Comparison of ENCODE assay signal across 1 cellular context in genomic region chr11:695606-696381, GRCh38.
A peak's percentile ranks its signal among the peaks of the same experiment; 100 is the strongest.
TF ChIP-seq lines count a peak whose summit lies in the region.

Gene TMEM80, plus strand, starts transcription at chr11:695816. Its CDS starts 12 bp downstream, at chr11:695828.

TF ChIP-seq in HepG2, 621 proteins besides CTCF, POLR2A, EP300 and RAD21 (continued from another document and continues in another):
- TF ChIP-seq ZGPAT (CRISPR knock-in tag; IDR thresholded peaks at IDR 0.05) (peak; percentile 71; the same call in 1 of the 2 replicates), NFE2 (CRISPR knock-in tag; IDR thresholded peaks at IDR 0.05) (no peak), KAT8 (CRISPR knock-in tag; IDR thresholded peaks at IDR 0.05) (peak; percentile 29; the same call in 1 of the 2 replicates), BORCS8-MEF2B (CRISPR knock-in tag; IDR thresholded peaks at IDR 0.05) (peak; percentile 77), ZNF354B (CRISPR knock-in tag; IDR thresholded peaks at IDR 0.05) (no peak), CSRNP1 (CRISPR knock-in tag; IDR thresholded peaks at IDR 0.05) (peak; percentile 29; the same call in 1 of the 2 replicates), ZNF274 (CRISPR knock-in tag; IDR thresholded peaks at IDR 0.05) (peak; percentile 23; the same call in 1 of the 2 replicates), ZNF841 (CRISPR knock-in tag; IDR thresholded peaks at IDR 0.05; ENCODE audit: borderline replicate concordance) (no peak), SAFB2 (CRISPR knock-in tag; IDR thresholded peaks at IDR 0.05; ENCODE audit: borderline replicate concordance, low read depth) (no peak; the same call in 1 of the 2 replicates), ZBTB42 (CRISPR knock-in tag; IDR thresholded peaks at IDR 0.05) (0 out of 2 replicates have a peak, but pooled peaks have one; percentile 35), ZNF552 (CRISPR knock-in tag; IDR thresholded peaks at IDR 0.05; ENCODE audit: borderline replicate concordance) (0 out of 2 replicates have a peak, but pooled peaks have one; percentile 57), ONECUT2 (CRISPR knock-in tag; IDR thresholded peaks at IDR 0.05) (no peak), ZSCAN22 (CRISPR knock-in tag; IDR thresholded peaks at IDR 0.05) (no peak), FOSL1 (CRISPR knock-in tag; IDR thresholded peaks at IDR 0.05; ENCODE audit: borderline replicate concordance) (peak; percentile 5; the same call in 1 of the 2 replicates), BRD4 (CRISPR knock-in tag; IDR thresholded peaks at IDR 0.05) (no peak; the same call in 1 of the 2 replicates), NFIC (IDR thresholded peaks at IDR 0.05; ENCODE audit: low read length) (no peak), ZNF574 (CRISPR knock-in tag; IDR thresholded peaks at IDR 0.05) (peak; percentile 95), HMGXB4 (CRISPR knock-in tag; IDR thresholded peaks at IDR 0.05; ENCODE audit: borderline replicate concordance in 1 of 2, low read depth in 1 of 2) (no peak; a peak in 3 of 4 replicates), MAF1 (CRISPR knock-in tag; IDR thresholded peaks at IDR 0.05; ENCODE audit: borderline replicate concordance) (no peak), TMF1 (CRISPR knock-in tag; IDR thresholded peaks at IDR 0.05; ENCODE audit: low read depth) (peak; percentile 64; the same call in 1 of the 2 replicates), ZNF614 (CRISPR knock-in tag; IDR thresholded peaks at IDR 0.05; ENCODE audit: borderline replicate concordance) (peak; percentile 26; the same call in 1 of the 2 replicates), NFATC3 (CRISPR knock-in tag; IDR thresholded peaks at IDR 0.05) (no peak), ZNF205 (CRISPR knock-in tag; IDR thresholded peaks at IDR 0.05) (no peak), YY1 (IDR thresholded peaks at IDR 0.05; ENCODE audit: insufficient read depth, insufficient replicate concordance, low read depth, low read length) (peak; percentile 95), THAP11 (CRISPR knock-in tag; IDR thresholded peaks at IDR 0.05) (peak; percentile 54), TRIM24 (CRISPR knock-in tag; IDR thresholded peaks at IDR 0.05) (no peak)
- TF ChIP-seq, protein P1, sequence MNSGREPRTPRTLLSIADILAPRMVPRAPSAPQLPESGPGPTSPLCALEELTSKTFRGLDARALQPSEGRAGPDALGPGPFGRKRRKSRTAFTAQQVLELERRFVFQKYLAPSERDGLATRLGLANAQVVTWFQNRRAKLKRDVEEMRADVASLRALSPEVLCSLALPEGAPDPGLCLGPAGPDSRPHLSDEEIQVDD (CRISPR knock-in tag; IDR thresholded peaks at IDR 0.05; ENCODE audit: borderline replicate concordance), result peak; percentile 87; the same call in 1 of the 2 replicates
- TF ChIP-seq, protein P2, sequence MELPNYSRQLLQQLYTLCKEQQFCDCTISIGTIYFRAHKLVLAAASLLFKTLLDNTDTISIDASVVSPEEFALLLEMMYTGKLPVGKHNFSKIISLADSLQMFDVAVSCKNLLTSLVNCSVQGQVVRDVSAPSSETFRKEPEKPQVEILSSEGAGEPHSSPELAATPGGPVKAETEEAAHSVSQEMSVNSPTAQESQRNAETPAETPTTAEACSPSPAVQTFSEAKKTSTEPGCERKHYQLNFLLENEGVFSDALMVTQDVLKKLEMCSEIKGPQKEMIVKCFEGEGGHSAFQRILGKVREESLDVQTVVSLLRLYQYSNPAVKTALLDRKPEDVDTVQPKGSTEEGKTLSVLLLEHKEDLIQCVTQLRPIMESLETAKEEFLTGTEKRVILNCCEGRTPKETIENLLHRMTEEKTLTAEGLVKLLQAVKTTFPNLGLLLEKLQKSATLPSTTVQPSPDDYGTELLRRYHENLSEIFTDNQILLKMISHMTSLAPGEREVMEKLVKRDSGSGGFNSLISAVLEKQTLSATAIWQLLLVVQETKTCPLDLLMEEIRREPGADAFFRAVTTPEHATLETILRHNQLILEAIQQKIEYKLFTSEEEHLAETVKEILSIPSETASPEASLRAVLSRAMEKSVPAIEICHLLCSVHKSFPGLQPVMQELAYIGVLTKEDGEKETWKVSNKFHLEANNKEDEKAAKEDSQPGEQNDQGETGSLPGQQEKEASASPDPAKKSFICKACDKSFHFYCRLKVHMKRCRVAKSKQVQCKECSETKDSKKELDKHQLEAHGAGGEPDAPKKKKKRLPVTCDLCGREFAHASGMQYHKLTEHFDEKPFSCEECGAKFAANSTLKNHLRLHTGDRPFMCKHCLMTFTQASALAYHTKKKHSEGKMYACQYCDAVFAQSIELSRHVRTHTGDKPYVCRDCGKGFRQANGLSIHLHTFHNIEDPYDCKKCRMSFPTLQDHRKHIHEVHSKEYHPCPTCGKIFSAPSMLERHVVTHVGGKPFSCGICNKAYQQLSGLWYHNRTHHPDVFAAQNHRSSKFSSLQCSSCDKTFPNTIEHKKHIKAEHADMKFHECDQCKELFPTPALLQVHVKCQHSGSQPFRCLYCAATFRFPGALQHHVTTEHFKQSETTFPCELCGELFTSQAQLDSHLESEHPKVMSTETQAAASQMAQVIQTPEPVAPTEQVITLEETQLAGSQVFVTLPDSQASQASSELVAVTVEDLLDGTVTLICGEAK (IDR thresholded peaks at IDR 0.05), result no peak
- TF ChIP-seq, protein P2 (CRISPR knock-in tag; IDR thresholded peaks at IDR 0.05), result peak; percentile 65
- TF ChIP-seq, protein P3, sequence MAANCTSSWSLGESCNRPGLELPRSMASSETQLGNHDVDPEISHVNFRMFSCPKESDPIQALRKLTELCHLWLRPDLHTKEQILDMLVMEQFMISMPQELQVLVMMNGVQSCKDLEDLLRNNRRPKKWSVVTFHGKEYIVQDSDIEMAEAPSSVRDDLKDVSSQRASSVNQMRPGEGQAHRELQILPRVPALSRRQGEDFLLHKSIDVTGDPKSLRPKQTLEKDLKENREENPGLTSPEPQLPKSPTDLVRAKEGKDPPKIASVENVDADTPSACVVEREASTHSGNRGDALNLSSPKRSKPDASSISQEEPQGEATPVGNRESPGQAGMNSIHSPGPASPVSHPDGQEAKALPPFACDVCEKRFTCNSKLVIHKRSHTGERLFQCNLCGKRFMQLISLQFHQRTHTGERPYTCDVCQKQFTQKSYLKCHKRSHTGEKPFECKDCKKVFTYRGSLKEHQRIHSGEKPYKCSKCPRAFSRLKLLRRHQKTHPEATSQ (CRISPR knock-in tag; IDR thresholded peaks at IDR 0.05; ENCODE audit: borderline replicate concordance), result 0 out of 2 replicates have a peak, but pooled peaks have one; percentile 29
- TF ChIP-seq, protein P4, sequence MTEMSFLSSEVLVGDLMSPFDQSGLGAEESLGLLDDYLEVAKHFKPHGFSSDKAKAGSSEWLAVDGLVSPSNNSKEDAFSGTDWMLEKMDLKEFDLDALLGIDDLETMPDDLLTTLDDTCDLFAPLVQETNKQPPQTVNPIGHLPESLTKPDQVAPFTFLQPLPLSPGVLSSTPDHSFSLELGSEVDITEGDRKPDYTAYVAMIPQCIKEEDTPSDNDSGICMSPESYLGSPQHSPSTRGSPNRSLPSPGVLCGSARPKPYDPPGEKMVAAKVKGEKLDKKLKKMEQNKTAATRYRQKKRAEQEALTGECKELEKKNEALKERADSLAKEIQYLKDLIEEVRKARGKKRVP (CRISPR knock-in tag; IDR thresholded peaks at IDR 0.05), result peak in 1 of 2 experiments; percentile 44; a peak in 1 of 4 replicates
- TF ChIP-seq, protein P5, sequence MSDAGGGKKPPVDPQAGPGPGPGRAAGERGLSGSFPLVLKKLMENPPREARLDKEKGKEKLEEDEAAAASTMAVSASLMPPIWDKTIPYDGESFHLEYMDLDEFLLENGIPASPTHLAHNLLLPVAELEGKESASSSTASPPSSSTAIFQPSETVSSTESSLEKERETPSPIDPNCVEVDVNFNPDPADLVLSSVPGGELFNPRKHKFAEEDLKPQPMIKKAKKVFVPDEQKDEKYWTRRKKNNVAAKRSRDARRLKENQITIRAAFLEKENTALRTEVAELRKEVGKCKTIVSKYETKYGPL (CRISPR knock-in tag; IDR thresholded peaks at IDR 0.05), result no peak
- TF ChIP-seq, protein P6, sequence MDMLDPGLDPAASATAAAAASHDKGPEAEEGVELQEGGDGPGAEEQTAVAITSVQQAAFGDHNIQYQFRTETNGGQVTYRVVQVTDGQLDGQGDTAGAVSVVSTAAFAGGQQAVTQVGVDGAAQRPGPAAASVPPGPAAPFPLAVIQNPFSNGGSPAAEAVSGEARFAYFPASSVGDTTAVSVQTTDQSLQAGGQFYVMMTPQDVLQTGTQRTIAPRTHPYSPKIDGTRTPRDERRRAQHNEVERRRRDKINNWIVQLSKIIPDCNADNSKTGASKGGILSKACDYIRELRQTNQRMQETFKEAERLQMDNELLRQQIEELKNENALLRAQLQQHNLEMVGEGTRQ (IDR thresholded peaks at IDR 0.05; ENCODE audit: low read depth, low read length), result no peak
- TF ChIP-seq, protein P6 (CRISPR knock-in tag; IDR thresholded peaks at IDR 0.05; ENCODE audit: borderline replicate concordance), result no peak
